ENCODE assay signal across 1 cellular context in genomic region chr20:38138086-38138777, GRCh38.
TF ChIP-seq lines count a peak whose summit lies in the region.

No MANE protein-coding gene starts in this region.

TF ChIP-seq in K562, 482 proteins besides CTCF, POLR2A, EP300 and RAD21 (continued from another document):
- TF ChIP-seq ZNF280B (CRISPR knock-in tag; IDR thresholded peaks at IDR 0.05) (no peak), SMC3 (conservative IDR thresholded peaks at IDR 0.05; ENCODE audit: insufficient read depth, low read depth, low read length) (no peak), ZNF436 (CRISPR knock-in tag; IDR thresholded peaks at IDR 0.05) (peak; percentile 69; the same call in 1 of the 2 replicates), ZFP36 (IDR thresholded peaks at IDR 0.05; ENCODE audit: low read depth, low read length, partially characterized antibody) (peak; percentile 98), POLR2G (IDR thresholded peaks at IDR 0.05; ENCODE audit: low read depth, low read length) (0 out of 2 replicates have a peak, but pooled peaks have one; percentile 31), BCOR (IDR thresholded peaks at IDR 0.05) (peak; percentile 59; the same call in 1 of the 2 replicates), SMARCA5 (IDR thresholded peaks at IDR 0.05) (peak; percentile 41; the same call in 1 of the 2 replicates), RBM25 (IDR thresholded peaks at IDR 0.05; ENCODE audit: low read depth, low read length, severe bottlenecking) (peak; percentile 77)
